ENCODE assay signal across 14 cellular contexts in the genomic region with DNA sequence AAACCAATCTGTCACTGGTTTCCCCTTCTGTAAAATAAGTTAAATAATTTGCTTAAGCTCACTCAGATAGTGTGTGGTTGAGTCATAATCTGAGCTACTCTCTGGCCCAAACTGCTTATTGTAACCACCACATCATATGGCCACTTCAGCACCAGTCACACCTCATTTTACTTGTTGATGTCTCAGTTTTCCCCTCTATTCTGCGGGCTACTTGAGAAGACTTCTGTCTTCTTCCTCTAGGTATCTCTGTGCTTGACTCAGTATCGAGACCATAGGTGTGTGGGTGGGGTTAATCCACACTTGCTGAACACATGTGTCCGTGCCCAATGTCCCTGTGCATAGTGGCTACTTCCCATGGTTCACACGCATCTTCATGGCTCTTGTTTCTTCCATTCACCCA. TPM values are rescaled to one million over a fixed set of nuclear protein-coding genes. Genes with fewer than 3 reads are reported as not detected.
DNase-seq lines count a peak whose midpoint lies in the region; ATAC-seq, FAIRE-seq and TF ChIP-seq lines count a peak whose summit lies in the region.
"Had no signal": no experiment of that assay in that cellular context is flagged by ENCODE, and none has a peak within 500 bp of the region (broad histone marks: within the 10 kb centered on the region; RNA-seq: fewer than 3 reads in every experiment).

No MANE protein-coding gene starts in this region.

- no peaks in the 10 kb centered on the region for H3K4me1 ChIP-seq in left ventricle myocardium inferior
- H3K4me1 ChIP-seq: ascending aorta had no signal

- H3K27ac ChIP-seq in left ventricle myocardium inferior (replicated peaks) = no peak overlapping the region
- H3K27ac ChIP-seq: ascending aorta had no signal

- DNase-seq in GM19239 (ENCODE audit: insufficient read length, low spot score) = no peak
- DNase-seq in left ventricle myocardium inferior = no peak
- DNase-seq in NCI-H82 (lab: John Stamatoyannopoulos, UW) = no peak
- no peak for DNase-seq in cardiac septum (ENCODE audit: low spot score)
- no peak for DNase-seq in HCEC 1CT
- DNase-seq: Calu3, GOT3, islet precursor cell, MG63 had no signal

- intact Hi-C loops in left ventricle myocardium inferior (cut with micrococcal nuclease) (no loop called here), cardiac septum (cut with DNase I) (no loop called here)

- TF ChIP-seq POLR2A in GM18505 (IDR thresholded peaks at IDR 0.05; ENCODE audit: borderline replicate concordance, extremely low read depth, insufficient read depth, insufficient read length) = no peak

- no peak for TF ChIP-seq CTCF in left ventricle myocardium inferior (IDR thresholded peaks at IDR 0.05; ENCODE audit: borderline replicate concordance)

- H3K4me3 ChIP-seq in left ventricle myocardium inferior = no peak overlapping the region
- H3K4me3 ChIP-seq: ascending aorta, MG63 had no signal

- peak; percentile 64 for ATAC-seq in GM18505 (IDR thresholded peaks at IDR 0.05; ENCODE audit: unreplicated experiment)
- ATAC-seq in HG02798 (IDR thresholded peaks at IDR 0.05; ENCODE audit: poor library complexity, unreplicated experiment) = peak; percentile 83
- ATAC-seq in HG03558 (IDR thresholded peaks at IDR 0.05; ENCODE audit: extremely low read depth, unreplicated experiment) = peak; percentile 80

- H3K9me3 ChIP-seq in left ventricle myocardium inferior (replicated peaks) = no peaks in the 10 kb centered on the region
- H3K9me3 ChIP-seq: ascending aorta had no signal

- no peaks in the 10 kb centered on the region for H3K36me3 ChIP-seq in left ventricle myocardium inferior
- H3K36me3 ChIP-seq: ascending aorta, MG63 had no signal

- H3K27me3 ChIP-seq in left ventricle myocardium inferior (ENCODE audit: low read depth) = peaks cover 51% of the 10 kb centered on the region
- H3K27me3 ChIP-seq: ascending aorta had no signal

- FAIRE-seq in GM19239 (lab: Jason Lieb, UNC) = peak; percentile 65

RNA-seq across cellular contexts. Expression of gene CRYGS, which starts 32.9 kb away (rescaled TPM):
- total RNA-seq in left ventricle myocardium inferior (1.6 TPM), cardiac septum (1.8 TPM)
- total RNA-seq: ascending aorta, epithelial cell of proximal tubule had no signal

RNA-seq across cellular contexts. Expression of gene TBCCD1, which starts 55.9 kb away (rescaled TPM):
- total RNA-seq in left ventricle myocardium inferior (6.2 TPM), cardiac septum (7.8 TPM)

RNA-seq across cellular contexts. Expression of gene DNAJB11, which starts 59.3 kb away (rescaled TPM):
- 24.6 TPM for total RNA-seq in left ventricle myocardium inferior
- 34.3 TPM for total RNA-seq in cardiac septum
